In genomic region chr14:22871962-22872832, GRCh38 we compare ENCODE assay signal across 1 cellular context.
TF ChIP-seq lines count a peak whose summit lies in the region.

No MANE protein-coding gene starts in this region.

TF ChIP-seq in K562, 482 proteins besides CTCF, POLR2A, EP300 and RAD21 (continued from another document and continues in another):
- TF ChIP-seq PKNOX1 (IDR thresholded peaks at IDR 0.05) (no peak), SP1 (CRISPR knock-in tag; IDR thresholded peaks at IDR 0.05) (no peak), ESRRA (IDR thresholded peaks at IDR 0.05; ENCODE audit: borderline replicate concordance, low read depth) (no peak), SIN3A (IDR thresholded peaks at IDR 0.05; ENCODE audit: borderline replicate concordance in 2 of 2, control insufficient read depth in 1 of 2, low read depth in 2 of 2, low read length in 2 of 2) (peak in 1 of 2 experiments; percentile 61; a peak in 1 of 4 replicates), E2F6 (IDR thresholded peaks at IDR 0.05; ENCODE audit: borderline replicate concordance in 1 of 2, extremely low read depth in 1 of 2, insufficient read depth in 1 of 2, insufficient read length in 1 of 2, low read depth in 1 of 2, low read length in 1 of 2, poor library complexity in 1 of 2, severe bottlenecking in 1 of 2) (peak in 1 of 2 experiments; percentile 56), ZBTB17 (CRISPR knock-in tag; IDR thresholded peaks at IDR 0.05) (peak; percentile 2; the same call in 1 of the 2 replicates), C11orf30 (IDR thresholded peaks at IDR 0.05; ENCODE audit: low read depth) (peak; percentile 48; the same call in 1 of the 2 replicates), DMBX1 (CRISPR knock-in tag; IDR thresholded peaks at IDR 0.05; ENCODE audit: borderline replicate concordance) (no peak), PPARD (CRISPR knock-in tag; IDR thresholded peaks at IDR 0.05) (no peak), ARID4B (CRISPR knock-in tag; IDR thresholded peaks at IDR 0.05) (peak; percentile 11), GATA2 (CRISPR knock-in tag; IDR thresholded peaks at IDR 0.05) (no peak), EP400 (IDR thresholded peaks at IDR 0.05) (no peak; the same call in 1 of the 2 replicates), JUNB (CRISPR knock-in tag; conservative IDR thresholded peaks at IDR 0.05) (no peak), SRSF3 (IDR thresholded peaks at IDR 0.05; ENCODE audit: insufficient read depth, low read length) (no peak), ZKSCAN8 (CRISPR knock-in tag; IDR thresholded peaks at IDR 0.05) (no peak), KLF10 (CRISPR knock-in tag; IDR thresholded peaks at IDR 0.05) (no peak), BDP1 (IDR thresholded peaks at IDR 0.05; ENCODE audit: insufficient read depth, insufficient read length) (no peak), TBP (optimal IDR thresholded peaks at IDR 0.05; ENCODE audit: low read depth, low read length) (peak; percentile 41), XRCC3 (IDR thresholded peaks at IDR 0.05) (no peak), NCOA2 (IDR thresholded peaks at IDR 0.05; ENCODE audit: partially characterized antibody in 2 of 2) (no peak), ZNF263 (CRISPR knock-in tag; IDR thresholded peaks at IDR 0.05; ENCODE audit: borderline replicate concordance) (no peak), ZNF408 (CRISPR knock-in tag; IDR thresholded peaks at IDR 0.05; ENCODE audit: low read depth) (no peak), HMG20A (CRISPR knock-in tag; conservative IDR thresholded peaks at IDR 0.05) (no peak), ZBTB8A (IDR thresholded peaks at IDR 0.05; ENCODE audit: partially characterized antibody) (no peak), CREBBP (IDR thresholded peaks at IDR 0.05; ENCODE audit: low read depth, low read length) (no peak), TEAD4 (IDR thresholded peaks at IDR 0.05; ENCODE audit: low read length) (peak; percentile 31), TEAD4 (CRISPR knock-in tag; IDR thresholded peaks at IDR 0.05; ENCODE audit: borderline replicate concordance) (no peak), PRPF4 (IDR thresholded peaks at IDR 0.05; ENCODE audit: insufficient read depth, low read depth, low read length, poor library complexity, severe bottlenecking) (peak; percentile 10), TSHZ1 (CRISPR knock-in tag; IDR thresholded peaks at IDR 0.05) (no peak), ZNF407 (IDR thresholded peaks at IDR 0.05; ENCODE audit: low read depth) (no peak), SMAD4 (CRISPR knock-in tag; conservative IDR thresholded peaks at IDR 0.05) (0 out of 2 replicates have a peak, but pooled peaks have one; percentile 14)
- TF ChIP-seq, protein P1, sequence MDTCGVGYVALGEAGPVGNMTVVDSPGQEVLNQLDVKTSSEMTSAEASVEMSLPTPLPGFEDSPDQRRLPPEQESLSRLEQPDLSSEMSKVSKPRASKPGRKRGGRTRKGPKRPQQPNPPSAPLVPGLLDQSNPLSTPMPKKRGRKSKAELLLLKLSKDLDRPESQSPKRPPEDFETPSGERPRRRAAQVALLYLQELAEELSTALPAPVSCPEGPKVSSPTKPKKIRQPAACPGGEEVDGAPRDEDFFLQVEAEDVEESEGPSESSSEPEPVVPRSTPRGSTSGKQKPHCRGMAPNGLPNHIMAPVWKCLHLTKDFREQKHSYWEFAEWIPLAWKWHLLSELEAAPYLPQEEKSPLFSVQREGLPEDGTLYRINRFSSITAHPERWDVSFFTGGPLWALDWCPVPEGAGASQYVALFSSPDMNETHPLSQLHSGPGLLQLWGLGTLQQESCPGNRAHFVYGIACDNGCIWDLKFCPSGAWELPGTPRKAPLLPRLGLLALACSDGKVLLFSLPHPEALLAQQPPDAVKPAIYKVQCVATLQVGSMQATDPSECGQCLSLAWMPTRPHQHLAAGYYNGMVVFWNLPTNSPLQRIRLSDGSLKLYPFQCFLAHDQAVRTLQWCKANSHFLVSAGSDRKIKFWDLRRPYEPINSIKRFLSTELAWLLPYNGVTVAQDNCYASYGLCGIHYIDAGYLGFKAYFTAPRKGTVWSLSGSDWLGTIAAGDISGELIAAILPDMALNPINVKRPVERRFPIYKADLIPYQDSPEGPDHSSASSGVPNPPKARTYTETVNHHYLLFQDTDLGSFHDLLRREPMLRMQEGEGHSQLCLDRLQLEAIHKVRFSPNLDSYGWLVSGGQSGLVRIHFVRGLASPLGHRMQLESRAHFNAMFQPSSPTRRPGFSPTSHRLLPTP (IDR thresholded peaks at IDR 0.05; ENCODE audit: borderline replicate concordance, extremely low read depth, insufficient read length) = no peak
- TF ChIP-seq, protein P2, sequence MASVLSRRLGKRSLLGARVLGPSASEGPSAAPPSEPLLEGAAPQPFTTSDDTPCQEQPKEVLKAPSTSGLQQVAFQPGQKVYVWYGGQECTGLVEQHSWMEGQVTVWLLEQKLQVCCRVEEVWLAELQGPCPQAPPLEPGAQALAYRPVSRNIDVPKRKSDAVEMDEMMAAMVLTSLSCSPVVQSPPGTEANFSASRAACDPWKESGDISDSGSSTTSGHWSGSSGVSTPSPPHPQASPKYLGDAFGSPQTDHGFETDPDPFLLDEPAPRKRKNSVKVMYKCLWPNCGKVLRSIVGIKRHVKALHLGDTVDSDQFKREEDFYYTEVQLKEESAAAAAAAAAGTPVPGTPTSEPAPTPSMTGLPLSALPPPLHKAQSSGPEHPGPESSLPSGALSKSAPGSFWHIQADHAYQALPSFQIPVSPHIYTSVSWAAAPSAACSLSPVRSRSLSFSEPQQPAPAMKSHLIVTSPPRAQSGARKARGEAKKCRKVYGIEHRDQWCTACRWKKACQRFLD (CRISPR knock-in tag; IDR thresholded peaks at IDR 0.05) = no peak; the same call in 1 of the 2 replicates
